Comparison of ENCODE assay signal across 8 cellular contexts in genomic region chr6:12060780-12061619, GRCh38. TPM values are rescaled to one million over a fixed set of nuclear protein-coding genes. Genes with fewer than 3 reads are reported as not detected.
A peak's percentile ranks its signal among the peaks of the same experiment; 100 is the strongest.
DNase-seq lines count a peak whose midpoint lies in the region; ATAC-seq and TF ChIP-seq lines count a peak whose summit lies in the region.

No MANE protein-coding gene starts in this region.

- peaks cover 92% of the 10 kb centered on the region for H3K79me2 ChIP-seq in hepatocyte

- DNase-seq in SIG-M5 (lab: John Stamatoyannopoulos, UW) (peak; percentile 54), hepatocyte (ENCODE audit: low spot score) (peak; percentile 37), sigmoid colon (peak; percentile 79), NCI-H1092 treated with DMSO at 0.1 percent for 48 hours (lab: John Stamatoyannopoulos, UW) (no peak), HuH-7 (ENCODE audit: low spot score) (no peak)
- peak; percentile 46 to 78 for DNase-seq in activated naive CD4-positive, alpha-beta T cell treated with anti-CD3 and anti-CD28 coated beads, Interleukin-2, amount 50 U/mL, for 72 hours (ENCODE audit: low spot score in 2 of 2)

- no peak overlapping the region for H2AFZ ChIP-seq in hepatocyte

- peaks cover 6 to 53% of the 10 kb centered on the region in 2 donors for H3K36me3 Mint-ChIP-seq in activated naive CD4-positive, alpha-beta T cell treated with anti-CD3 and anti-CD28 coated beads, Interleukin-2, amount 50 U/mL, for 72 hours

- no peak overlapping the region for H3K27ac ChIP-seq in hepatocyte
- no peak overlapping the region for H3K27ac ChIP-seq in sigmoid colon

- intact Hi-C loops in sigmoid colon (cut with DNase I), result no loop called here

- no peak for TF ChIP-seq CTCF in hepatocyte (IDR thresholded peaks at IDR 0.05; ENCODE audit: poor library complexity)
- no peak for TF ChIP-seq CTCF in sigmoid colon (IDR thresholded peaks at IDR 0.05)

- no peaks in the 10 kb centered on the region for H3K9me3 Mint-ChIP-seq in activated naive CD4-positive, alpha-beta T cell treated with anti-CD3 and anti-CD28 coated beads, Interleukin-2, amount 50 U/mL, for 72 hours

- WGBS in hepatocyte (ENCODE audit: low lambda C conversion rate, missing lambda C conversion rate), result 65% methylated on average over 15 of the region's 15 CpGs
- 64 to 84% methylated on average over 15 of the region's 15 CpGs for WGBS in sigmoid colon, 2 donors

- H3K4me2 ChIP-seq in hepatocyte, result peak overlapping the region; percentile 18

- no peaks in the 10 kb centered on the region for H3K9me2 ChIP-seq in hepatocyte (replicated peaks; ENCODE audit: insufficient read depth)

- H3K9me3 ChIP-seq in hepatocyte (ENCODE audit: low read depth) (no peaks in the 10 kb centered on the region), sigmoid colon (no peaks in the 10 kb centered on the region)

- H3K27me3 ChIP-seq in hepatocyte (no peaks in the 10 kb centered on the region), sigmoid colon (no peaks in the 10 kb centered on the region)

- H3K4me3 ChIP-seq in hepatocyte (no peak overlapping the region), sigmoid colon (peak overlapping the region in 1 of 4 donors; percentile 16)

- peak overlapping the region; percentile 80 to 87 for H3K27ac Mint-ChIP-seq in activated naive CD4-positive, alpha-beta T cell treated with anti-CD3 and anti-CD28 coated beads, Interleukin-2, amount 50 U/mL, for 72 hours

- H3K36me3 ChIP-seq in hepatocyte (replicated peaks; ENCODE audit: insufficient read depth, low read depth) (no peaks in the 10 kb centered on the region), sigmoid colon (no peaks in the 10 kb centered on the region)

- TF ChIP-seq EP300 in sigmoid colon (IDR thresholded peaks at IDR 0.05), result no peak

- no peak for TF ChIP-seq POLR2A in sigmoid colon (IDR thresholded peaks at IDR 0.05)

- ATAC-seq in GM19043 (IDR thresholded peaks at IDR 0.05; ENCODE audit: low read depth, unreplicated experiment), result peak; percentile 83
- peak; percentile 93 for ATAC-seq in HG03280 (IDR thresholded peaks at IDR 0.05; ENCODE audit: unreplicated experiment)
- peak; percentile 84 to 95 for ATAC-seq in activated naive CD4-positive, alpha-beta T cell treated with anti-CD3 and anti-CD28 coated beads, Interleukin-2, amount 50 U/mL, for 72 hours

- peaks cover 5% of the 10 kb centered on the region for H4K20me1 ChIP-seq in hepatocyte (ENCODE audit: insufficient read depth, poor library complexity, severe bottlenecking)

- no peaks in the 10 kb centered on the region for H3K4me1 ChIP-seq in hepatocyte (ENCODE audit: insufficient read depth)
- peaks cover 0 to 43% (median 12%) of the 10 kb centered on the region in 4 donors for H3K4me1 ChIP-seq in sigmoid colon

RNA-seq across cellular contexts. Expression of gene HIVEP1, which starts 48.9 kb away (rescaled TPM):
- 10 to 100 TPM; 54.3 to 75.6 TPM for total RNA-seq in activated naive CD4-positive, alpha-beta T cell treated with anti-CD3 and anti-CD28 coated beads, Interleukin-2, amount 50 U/mL, for 72 hours
- total RNA-seq in hepatocyte (31.5 and 33.7 TPM in 2 replicates), sigmoid colon (10 to 100 TPM; 13.2 to 28.5 (median 19.4) TPM)
- polyA plus RNA-seq in hepatocyte (8.1 and 8.7 TPM in 2 replicates), sigmoid colon (10 to 100 TPM in 1 of 3 donors, 1 to 10 TPM in 2; 4.6 to 10.5 (median 4.8) TPM)

Comparison
In these comparisons a context has a peak if more than half of its experiments do, and no peak if none do; other contexts are left out.
1. DNase-seq: peak in SIG-M5 (single experiment), activated naive CD4-positive, alpha-beta T cell treated with anti-CD3 and anti-CD28 coated beads, Interleukin-2, amount 50 U/mL, for 72 hours (2 of 2), hepatocyte (single experiment) and sigmoid colon (single experiment); none in NCI-H1092 treated with DMSO at 0.1 percent for 48 hours (single experiment) and HuH-7 (single experiment).
2. Peak in every context shown above with its lines, with median percentiles within 50 percentile points of each other: ATAC-seq.